ENCODE assay signal across 12 cellular contexts in the genomic region with DNA sequence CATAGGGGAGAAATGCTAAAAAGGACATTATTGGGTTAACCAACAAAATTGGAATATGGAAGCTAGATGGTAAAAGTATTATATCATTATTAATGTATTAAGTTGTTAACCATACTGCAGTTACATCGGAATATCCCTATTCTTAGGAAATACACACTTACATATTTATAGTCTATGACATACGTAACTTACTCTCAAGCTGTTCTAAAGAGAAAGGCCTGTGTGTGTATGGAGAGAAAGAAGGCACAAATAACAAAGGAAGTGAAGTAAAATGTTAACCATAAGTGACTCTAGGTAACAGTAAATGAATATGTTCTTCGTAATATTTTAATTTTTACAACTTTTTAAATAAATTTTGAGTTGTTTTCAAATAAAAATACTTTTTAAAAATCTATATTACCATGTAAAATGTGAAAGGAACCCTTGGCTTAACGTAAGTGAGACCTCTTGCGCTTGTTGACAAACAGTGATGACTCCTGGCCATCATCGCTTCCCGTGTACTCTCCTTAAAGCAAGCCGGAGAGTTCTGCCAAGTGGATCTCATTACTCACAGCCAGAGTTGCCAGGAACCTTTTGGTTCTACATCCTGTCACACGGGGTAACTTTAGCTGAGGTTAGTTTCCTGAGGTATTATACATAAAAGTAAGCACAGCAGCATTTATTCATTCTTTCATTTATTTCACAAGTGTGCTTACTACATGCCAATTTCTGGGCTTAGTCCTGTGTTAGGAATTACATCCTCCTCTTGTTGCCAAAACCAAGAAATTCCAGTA.
DNase-seq lines count a peak whose midpoint lies in the region; FAIRE-seq and TF ChIP-seq lines count a peak whose summit lies in the region.
"Had no signal": no experiment of that assay in that cellular context is flagged by ENCODE, and none has a peak within 500 bp of the region (broad histone marks: within the 10 kb centered on the region; RNA-seq: fewer than 3 reads in every experiment).

No MANE protein-coding gene starts in this region.

- H3K27ac ChIP-seq in left ventricle myocardium inferior (replicated peaks) (peak overlapping the region; percentile 72), subcutaneous abdominal adipose tissue (ENCODE audit: low read depth, low read length) (peak overlapping the region; percentile 26), small intestine (ENCODE audit: low read depth in 1 of 2, low read length in 1 of 2) (no peak overlapping the region)
- H3K27ac ChIP-seq: suprapubic skin, WERI-Rb-1 had no signal

- DNase-seq in HT1080 (ENCODE audit: low read depth) (peak; percentile 57), cardiac fibroblast (ENCODE audit: low read depth in 2 of 2) (peak; percentile 79 to 91), left ventricle myocardium inferior (peak; percentile 25), small intestine (no peak), BE2C (no peak), NCI-H2029 treated with DMSO at 0.1 percent for 48 hours (lab: John Stamatoyannopoulos, UW) (no peak)
- DNase-seq: activated CD8-positive, alpha-beta memory T cell treated with anti-CD3 and anti-CD28 coated beads, Interleukin-2, amount 50 U/mL, for 4 hours; WERI-Rb-1 had no signal

- H3K36me3 ChIP-seq in left ventricle myocardium inferior (no peaks in the 10 kb centered on the region), subcutaneous abdominal adipose tissue (ENCODE audit: control insufficient read depth in 5 of 5, insufficient read depth in 5 of 5, low read length in 5 of 5) (peaks cover 0 to under 1% (median 0%) of the 10 kb centered on the region in 5 donors), small intestine (ENCODE audit: control insufficient read depth in 2 of 2, insufficient read depth in 2 of 2, low read length in 2 of 2) (no peaks in the 10 kb centered on the region), BE2C (no peaks in the 10 kb centered on the region)
- H3K36me3 ChIP-seq: suprapubic skin, WERI-Rb-1 had no signal

- H3K9ac ChIP-seq in subcutaneous abdominal adipose tissue (ENCODE audit: low read length in 5 of 5) = no peak overlapping the region

- H3K9me3 ChIP-seq in left ventricle myocardium inferior (replicated peaks) = no peaks in the 10 kb centered on the region
- H3K9me3 ChIP-seq in subcutaneous abdominal adipose tissue (ENCODE audit: control insufficient read depth in 5 of 5, low read length in 5 of 5) = no peaks in the 10 kb centered on the region
- H3K9me3 ChIP-seq in small intestine (ENCODE audit: control insufficient read depth, low read depth) = no peaks in the 10 kb centered on the region
- H3K9me3 ChIP-seq in BE2C = no peaks in the 10 kb centered on the region
- H3K9me3 ChIP-seq: suprapubic skin had no signal

- H3K27me3 ChIP-seq in left ventricle myocardium inferior (ENCODE audit: low read depth) = no peaks in the 10 kb centered on the region
- H3K27me3 ChIP-seq in subcutaneous abdominal adipose tissue (ENCODE audit: control insufficient read depth in 5 of 5, insufficient read depth in 4 of 5, low read length in 5 of 5) = no peaks in the 10 kb centered on the region
- no peaks in the 10 kb centered on the region for H3K27me3 ChIP-seq in small intestine (ENCODE audit: control insufficient read depth in 2 of 2, insufficient read depth in 2 of 2, low read length in 2 of 2)
- H3K27me3 ChIP-seq in BE2C = peaks cover 54% of the 10 kb centered on the region
- H3K27me3 ChIP-seq: suprapubic skin had no signal

- TF ChIP-seq CTCF in cardiac fibroblast (IDR thresholded peaks at IDR 0.05; ENCODE audit: low read depth, low read length) (no peak), left ventricle myocardium inferior (IDR thresholded peaks at IDR 0.05; ENCODE audit: borderline replicate concordance) (no peak), BE2C (IDR thresholded peaks at IDR 0.05; ENCODE audit: low read depth, low read length) (no peak)

- 57 to 70% (median 65%) methylated on average over 9 of the region's 9 CpGs for WGBS in small intestine, 3 donors

- FAIRE-seq in small intestine (lab: Jason Lieb, UNC) = no peak
- FAIRE-seq: K562 had no signal

- intact Hi-C loops in left ventricle myocardium inferior (cut with micrococcal nuclease) = no loop called here

- H3K4me1 ChIP-seq in left ventricle myocardium inferior (peaks cover 53% of the 10 kb centered on the region), subcutaneous abdominal adipose tissue (ENCODE audit: control insufficient read depth in 5 of 5, insufficient read depth in 5 of 5, low read length in 5 of 5) (peaks cover 4 to 37% (median 19%) of the 10 kb centered on the region in 5 donors), small intestine (ENCODE audit: control insufficient read depth in 2 of 2, insufficient read depth in 1 of 2, low read depth in 1 of 2, low read length in 1 of 2) (no peaks in the 10 kb centered on the region), BE2C (no peaks in the 10 kb centered on the region)

- no peak overlapping the region for H3K4me3 ChIP-seq in cardiac fibroblast (replicated peaks in 1 of 2; ENCODE audit: low read depth in 2 of 2, low read length in 2 of 2)
- H3K4me3 ChIP-seq in left ventricle myocardium inferior = no peak overlapping the region
- no peak overlapping the region for H3K4me3 ChIP-seq in subcutaneous abdominal adipose tissue (ENCODE audit: low read depth in 1 of 5, low read length in 5 of 5)
- H3K4me3 ChIP-seq in small intestine (ENCODE audit: low read depth in 1 of 2, low read length in 2 of 2) = no peak overlapping the region
- H3K4me3 ChIP-seq in BE2C (ENCODE audit: low read depth, low read length) = no peak overlapping the region
- H3K4me3 ChIP-seq: K562, smooth muscle cell, suprapubic skin had no signal

Comparison
In these comparisons a context has a peak if more than half of its experiments do, and no peak if none do; other contexts are left out.
1. DNase-seq: peak in HT1080 (single experiment), cardiac fibroblast (2 of 2) and left ventricle myocardium inferior (single experiment); none in small intestine (single experiment), BE2C (single experiment) and NCI-H2029 treated with DMSO at 0.1 percent for 48 hours (single experiment).
2. H3K27ac ChIP-seq: peak in left ventricle myocardium inferior (single experiment) and subcutaneous abdominal adipose tissue (single experiment); none in small intestine (0 of 2).